Comparison of ENCODE assay signal across 27 cellular contexts in the genomic region with DNA sequence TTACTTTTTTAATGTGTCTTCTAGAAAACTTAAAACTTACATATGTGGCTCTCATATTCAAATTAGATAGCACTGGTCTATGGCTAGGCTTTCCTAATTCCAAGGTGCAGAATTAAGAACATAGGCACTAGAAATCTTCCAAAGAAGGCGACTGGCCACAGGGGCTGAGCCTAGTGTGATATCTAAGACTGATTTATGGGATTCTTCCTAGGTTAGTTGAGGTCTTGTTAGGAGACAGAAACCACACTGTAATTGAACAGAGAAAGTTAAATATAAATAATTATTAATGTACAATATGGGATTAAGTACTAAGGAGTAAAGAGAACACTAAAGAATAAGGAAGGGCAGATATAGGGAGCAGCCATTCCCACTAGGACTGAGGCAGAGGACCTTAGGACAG.
"Had no signal": no experiment of that assay in that cellular context is flagged by ENCODE, and none has a peak within 500 bp of the region (broad histone marks: within the 10 kb centered on the region; RNA-seq: fewer than 3 reads in every experiment).

No MANE protein-coding gene starts in this region.

- DNase-seq: activated CD4-positive, alpha-beta memory T cell treated with anti-CD3 and anti-CD28 coated beads, Interleukin-2, amount 10 ng/mL, durations not matched to agents 7 days and 5 days; activated CD4-positive, alpha-beta T cell treated with anti-CD3 and anti-CD28 coated beads, Interleukin-2, amount 10 ng/mL, durations not matched to agents 24 days and 14 days; activated CD4-positive, CD25-positive, alpha-beta regulatory T cell treated with anti-CD3 and anti-CD28 coated beads, Interleukin-2, amount 50 U/mL, for 72 hours; activated CD8-positive, alpha-beta memory T cell treated with anti-CD3 and anti-CD28 coated beads, Interleukin-2, amount 50 U/mL, for 48 hours; activated gamma-delta T cell; activated naive CD4-positive, alpha-beta T cell treated with anti-CD3 and anti-CD28 coated beads, Interleukin-2, amount 50 U/mL, for 16 hours; activated T-cell treated with anti-CD3 and anti-CD28 coated beads, Interleukin-2, amount 50 U/mL, for 24 hours; amniotic stem cell; caudate nucleus; endodermal cell; foreskin keratinocyte; kidney glomerular epithelial cell; left lung; lower lobe of right lung; mesendoderm; posterior cingulate gyrus; right lobe of liver; stimulated activated CD4-positive, alpha-beta T cell treated with anti-CD3 and anti-CD28 coated beads, Interleukin-12 subunit alpha, Interleukin-12 subunit beta, amount 100 ng/mL, for 4 hours; stimulated activated CD4-positive, alpha-beta T cell treated with anti-CD3 and anti-CD28 coated beads, Interleukin-4, amount 100 ng/mL, for 24 hours; substantia nigra; T-helper 1 cell; upper lobe of left lung; WERI-Rb-1 had no signal

- H3K9me3 ChIP-seq: left lung, lower lobe of right lung, right lobe of liver, upper lobe of left lung, vagina had no signal

- H3K27me3 ChIP-seq: foreskin keratinocyte, left lung, right lobe of liver, upper lobe of left lung, vagina had no signal

- H3K27ac ChIP-seq: left lung, lower lobe of right lung, right lobe of liver, upper lobe of left lung, vagina, WERI-Rb-1 had no signal

- H3K36me3 ChIP-seq: left lung, lower lobe of right lung, vagina, WERI-Rb-1 had no signal

- H3K4me1 ChIP-seq: vagina had no signal

- H3K4me3 ChIP-seq: left lung, lower lobe of right lung, right lobe of liver, upper lobe of left lung, vagina had no signal

- ATAC-seq: esophagus mucosa; foreskin keratinocyte; left lung; lower lobe of right lung; natural killer cell treated with Interleukin-12 subunit alpha and Interleukin-12 subunit beta and Interleukin-15 and Interleukin-18, amount 100 ng/mL, for 72 hours; right lobe of liver; stimulated activated effector memory CD8-positive, alpha-beta T cell treated with anti-CD3 and anti-CD28 coated beads, Interleukin-12 subunit alpha, Interleukin-12 subunit beta, amount 100 ng/mL, for 72 hours had no signal
